In genomic region chr7:94630855-94631254, GRCh38 we compare ENCODE assay signal across 15 cellular contexts.
"Had no signal": no experiment of that assay in that cellular context is flagged by ENCODE, and none has a peak within 500 bp of the region (broad histone marks: within the 10 kb centered on the region; RNA-seq: fewer than 3 reads in every experiment).

No MANE protein-coding gene starts in this region.

- H3K27ac ChIP-seq: cardiac muscle cell, colonic mucosa, neural progenitor cell, ovary, sigmoid colon, stomach, thoracic aorta, upper lobe of right lung had no signal

- H3K4me2 ChIP-seq: neural progenitor cell had no signal

- H3K36me3 Mint-ChIP-seq: neural progenitor cell had no signal

- H3K36me3 ChIP-seq: cardiac muscle cell, colonic mucosa, neural progenitor cell, ovary, sigmoid colon, stomach, thoracic aorta, upper lobe of right lung had no signal

- H3K4me1 Mint-ChIP-seq: activated T-helper 17 cell treated with anti-CD3 and anti-CD28 coated beads, Interleukin-2, amount 50 U/mL, for 72 hours had no signal

- DNase-seq: activated CD4-positive, alpha-beta T cell treated with anti-CD3 and anti-CD28 coated beads, Interleukin-2, amount 50 U/mL, for 4 hours; activated CD4-positive, CD25-positive, alpha-beta regulatory T cell treated with anti-CD3 and anti-CD28 coated beads, Interleukin-2, amount 50 U/mL, for 72 hours; activated naive CD4-positive, alpha-beta T cell treated with anti-CD3 and anti-CD28 coated beads for 36 hours; colonic mucosa; hypothalamus; sigmoid colon; stimulated activated CD4-positive, alpha-beta T cell treated with anti-CD3 and anti-CD28 coated beads, Interleukin-2, amount 100 ng/mL, for 24 hours; stomach; upper lobe of right lung had no signal

- H3K4me3 Mint-ChIP-seq: activated naive CD4-positive, alpha-beta T cell treated with anti-CD3 and anti-CD28 coated beads for 36 hours; activated T-helper 17 cell treated with anti-CD3 and anti-CD28 coated beads, Interleukin-2, amount 50 U/mL, for 72 hours; neural progenitor cell had no signal

- H3K4me1 ChIP-seq: colonic mucosa, neural progenitor cell, upper lobe of right lung had no signal

- H3K4me3 ChIP-seq: cardiac muscle cell, colonic mucosa, neural progenitor cell, ovary, sigmoid colon, stomach, thoracic aorta, upper lobe of right lung had no signal

- H3K9me3 Mint-ChIP-seq: activated naive CD4-positive, alpha-beta T cell treated with anti-CD3 and anti-CD28 coated beads for 36 hours; activated T-helper 17 cell treated with anti-CD3 and anti-CD28 coated beads, Interleukin-2, amount 50 U/mL, for 72 hours; neural progenitor cell had no signal

- H2AFZ ChIP-seq: neural progenitor cell had no signal

- H3K27me3 ChIP-seq: cardiac muscle cell, colonic mucosa, neural progenitor cell, ovary, sigmoid colon, stomach, upper lobe of right lung had no signal

- H3K27ac Mint-ChIP-seq: activated naive CD4-positive, alpha-beta T cell treated with anti-CD3 and anti-CD28 coated beads for 36 hours; activated T-helper 17 cell treated with anti-CD3 and anti-CD28 coated beads, Interleukin-2, amount 50 U/mL, for 72 hours had no signal

- H3K9ac ChIP-seq: neural progenitor cell had no signal

- H3K9me3 ChIP-seq: colonic mucosa, ovary, sigmoid colon, stomach, thoracic aorta, upper lobe of right lung had no signal

- ATAC-seq: activated T-helper 17 cell treated with anti-CD3 and anti-CD28 coated beads, Interleukin-2, amount 50 U/mL, for 72 hours; esophagus mucosa; upper lobe of right lung had no signal
